In genomic region chr7:128302110-128302509, GRCh38 we compare ENCODE assay signal across 16 cellular contexts. TPM values are rescaled to one million over a fixed set of nuclear protein-coding genes. Genes with fewer than 3 reads are reported as not detected.
"Had no signal": no experiment of that assay in that cellular context is flagged by ENCODE, and none has a peak within 500 bp of the region (broad histone marks: within the 10 kb centered on the region; RNA-seq: fewer than 3 reads in every experiment).

No MANE protein-coding gene starts in this region.

- H3K27ac ChIP-seq: brain microvascular endothelial cell, esophagus squamous epithelium, ovary, thoracic aorta had no signal

- H3K4me3 ChIP-seq: esophagus squamous epithelium, ovary, thoracic aorta had no signal

- H3K9me3 ChIP-seq: esophagus squamous epithelium, ovary, thoracic aorta had no signal

- DNase-seq: activated CD4-positive, alpha-beta T cell treated with anti-CD3 and anti-CD28 coated beads, Interleukin-2, amount 50 U/mL, for 1 hour; activated naive CD8-positive, alpha-beta T cell treated with anti-CD3 and anti-CD28 coated beads, Interleukin-2, amount 10 ng/mL, durations not matched to agents 7 days and 5 days; brain microvascular endothelial cell; cerebellar nuclear complex; effector CD8-positive, alpha-beta T cell; esophagus squamous epithelium; immature natural killer cell; left colon; midbrain; naive B cell; ovary; T-helper 9 cell had no signal

- H3K27me3 ChIP-seq: brain microvascular endothelial cell, esophagus squamous epithelium, ovary had no signal

- H3K36me3 ChIP-seq: ovary had no signal

RNA-seq across cellular contexts. Expression of gene PRRT4, which starts 59.4 kb away (rescaled TPM):
- total RNA-seq: endothelial cell of umbilical vein, fibroblast of villous mesenchyme, lung microvascular endothelial cell had no signal
